In genomic region chr3:119257111-119257510, GRCh38 we compare ENCODE assay signal across 1 cellular context.
TF ChIP-seq lines count a peak whose summit lies in the region.

No MANE protein-coding gene starts in this region.

TF ChIP-seq in GM23338, 12 proteins besides CTCF, POLR2A, EP300 and RAD21:
- TF ChIP-seq POLR2AphosphoS5 (IDR thresholded peaks at IDR 0.05; ENCODE audit: low read depth) (no peak), JUNB (IDR thresholded peaks at IDR 0.05; ENCODE audit: unreplicated experiment) (no peak), NANOG (IDR thresholded peaks at IDR 0.05; ENCODE audit: borderline replicate concordance) (no peak), EZH2phosphoT487 (IDR thresholded peaks at IDR 0.05; ENCODE audit: unreplicated experiment) (no peak), ZNF331 (CRISPR knock-in tag; IDR thresholded peaks at IDR 0.05; ENCODE audit: low read depth) (no peak), ETS1 (IDR thresholded peaks at IDR 0.05) (no peak), EZH2 (IDR thresholded peaks at IDR 0.05; ENCODE audit: low read depth, unreplicated experiment) (no peak), STAT1 (IDR thresholded peaks at IDR 0.05; ENCODE audit: unreplicated experiment) (no peak)
TF ChIP-seq in GM23338: peak in this region for 0.
